ENCODE assay signal across 19 cellular contexts in genomic region chr20:2042400-2042799, GRCh38. TPM values are rescaled to one million over a fixed set of nuclear protein-coding genes. Genes with fewer than 3 reads are reported as not detected.
A peak's percentile ranks its signal among the peaks of the same experiment; 100 is the strongest.
DNase-seq lines count a peak whose midpoint lies in the region; ATAC-seq, FAIRE-seq and TF ChIP-seq lines count a peak whose summit lies in the region.
"Had no signal": no experiment of that assay in that cellular context is flagged by ENCODE, and none has a peak within 500 bp of the region (broad histone marks: within the 10 kb centered on the region; RNA-seq: fewer than 3 reads in every experiment).

No MANE protein-coding gene starts in this region.

- no peak for TF ChIP-seq CTCF in A549 (IDR thresholded peaks at IDR 0.05)
- TF ChIP-seq CTCF in RWPE1 (conservative IDR thresholded peaks at IDR 0.05; ENCODE audit: low read depth) = no peak
- no peak for TF ChIP-seq CTCF in fibroblast of the aortic adventitia (IDR thresholded peaks at IDR 0.05; ENCODE audit: insufficient read depth, low read length)
- no peak for TF ChIP-seq CTCF in mesothelial cell of epicardium (IDR thresholded peaks at IDR 0.05; ENCODE audit: unreplicated experiment)
- TF ChIP-seq CTCF in ovary (IDR thresholded peaks at IDR 0.05) = no peak

- CTCF ChIA-PET in A549 (lab: Yijun Ruan, JAX) (interaction anchor here (2.3 kb wide), 1 partner anchor 35 kb away, joined by 10 read pairs; no protein-coding TSS in a partner anchor), RWPE1 (lab: Yijun Ruan, JAX) (no interaction called here)

- no peak overlapping the region for H3K27ac Mint-ChIP-seq in mesothelial cell of epicardium

- H3K27me3 Mint-ChIP-seq in mesothelial cell of epicardium (ENCODE audit: low read depth) = peaks cover 63% of the 10 kb centered on the region

- no peaks in the 10 kb centered on the region for H3K4me1 ChIP-seq in A549
- H3K4me1 ChIP-seq in ovary (ENCODE audit: insufficient read depth) = no peaks in the 10 kb centered on the region

- TF ChIP-seq POLR2A in A549 (IDR thresholded peaks at IDR 0.05; ENCODE audit: low read length) = no peak
- TF ChIP-seq POLR2A in ovary (IDR thresholded peaks at IDR 0.05) = no peak

- TF ChIP-seq EP300 in A549 (IDR thresholded peaks at IDR 0.05) = no peak
- no peak for TF ChIP-seq EP300 in ovary (IDR thresholded peaks at IDR 0.05)

- no peaks in the 10 kb centered on the region for H3K4me1 Mint-ChIP-seq in mesothelial cell of epicardium
- H3K4me1 Mint-ChIP-seq: stimulated activated naive CD8-positive, alpha-beta T cell treated with anti-CD3 and anti-CD28 coated beads, Interleukin-15, amount 100 ng/mL, for 72 hours had no signal

- H3K4me2 ChIP-seq in A549 = no peak overlapping the region

- H3K36me3 ChIP-seq in ovary = no peaks in the 10 kb centered on the region
- H3K36me3 ChIP-seq: neutrophil had no signal

- no peaks in the 10 kb centered on the region for H3K27me3 ChIP-seq in ovary

- no peak overlapping the region for H3K27ac ChIP-seq in A549
- no peak overlapping the region for H3K27ac ChIP-seq in RWPE1
- H3K27ac ChIP-seq in ovary = no peak overlapping the region
- H3K27ac ChIP-seq: neutrophil had no signal

- H3K4me3 ChIP-seq in A549 (no peak overlapping the region), fibroblast of the aortic adventitia (ENCODE audit: low read depth, low read length) (no peak overlapping the region), ovary (no peak overlapping the region)

- ATAC-seq in A549 (no peak), GM19395 (IDR thresholded peaks at IDR 0.05; ENCODE audit: unreplicated experiment) (no peak)
- ATAC-seq: stimulated activated naive CD8-positive, alpha-beta T cell treated with anti-CD3 and anti-CD28 coated beads, Interleukin-15, amount 100 ng/mL, for 72 hours had no signal

- H3K36me3 Mint-ChIP-seq in mesothelial cell of epicardium = no peaks in the 10 kb centered on the region

- no peak for TF ChIP-seq RAD21 in A549 (conservative IDR thresholded peaks at IDR 0.05 in 1 of 2, IDR thresholded peaks at IDR 0.05 in 1 of 2)

- DNase-seq in A549 (ENCODE audit: low read depth in 1 of 2, low spot score in 1 of 2) (no peak), GOT3 (lab: John Stamatoyannopoulos, UW) (peak; percentile 4), RWPE1 (ENCODE audit: low spot score) (peak; percentile 86), fibroblast of the aortic adventitia (ENCODE audit: low read depth) (peak; percentile 58), mesothelial cell of epicardium (ENCODE audit: low spot score in 2 of 2, unreplicated experiment in 2 of 2) (no peak), NCI-H524 (lab: John Stamatoyannopoulos, UW) (no peak), ovary (no peak)
- DNase-seq: activated CD4-positive, alpha-beta T cell treated with anti-CD3 and anti-CD28 coated beads for 1 hour; activated CD8-positive, alpha-beta memory T cell treated with anti-CD3 and anti-CD28 coated beads, Interleukin-2, amount 50 U/mL, for 48 hours; cortex of kidney; DMS153; H7; NCI-H1694 treated with DMSO at 0.1 percent for 48 hours; NCI-H526 treated with DMSO at 0.1 percent for 48 hours; stimulated activated naive CD8-positive, alpha-beta T cell treated with anti-CD3 and anti-CD28 coated beads, Interleukin-15, amount 100 ng/mL, for 72 hours; T-helper 2 cell had no signal

- intact Hi-C loops in ovary (cut with DNase I) = no loop called here

- H3K9me3 Mint-ChIP-seq in mesothelial cell of epicardium = no peaks in the 10 kb centered on the region
- H3K9me3 Mint-ChIP-seq: stimulated activated naive CD8-positive, alpha-beta T cell treated with anti-CD3 and anti-CD28 coated beads, Interleukin-15, amount 100 ng/mL, for 72 hours had no signal

- POLR2A ChIA-PET in A549 (lab: Yijun Ruan, JAX) = no interaction called here
- POLR2A ChIA-PET in RWPE1 (lab: Yijun Ruan, JAX; ENCODE audit: low non-redundant PET) = no interaction called here

- FAIRE-seq in A549 (lab: Jason Lieb, UNC) = no peak

- H3K4me3 Mint-ChIP-seq in mesothelial cell of epicardium = no peak overlapping the region
- H3K4me3 Mint-ChIP-seq: stimulated activated naive CD8-positive, alpha-beta T cell treated with anti-CD3 and anti-CD28 coated beads, Interleukin-15, amount 100 ng/mL, for 72 hours had no signal

- WGBS in A549 (ENCODE audit: missing lambda C conversion rate) = 9% methylated on average over 6 of the region's 6 CpGs
- 56 to 60% (median 56%) methylated on average over 6 of the region's 6 CpGs for WGBS in ovary, 3 donors

- H3K9me3 ChIP-seq in A549 (no peaks in the 10 kb centered on the region; the same call in 2 of the 3 replicates), ovary (no peaks in the 10 kb centered on the region)
- H3K9me3 ChIP-seq: neutrophil had no signal

TF ChIP-seq in A549, 52 proteins besides CTCF, POLR2A, EP300 and RAD21:
- TF ChIP-seq ZSCAN20 (CRISPR knock-in tag; IDR thresholded peaks at IDR 0.05) = no peak
- no peak for TF ChIP-seq ZC3H11A (IDR thresholded peaks at IDR 0.05)
- TF ChIP-seq FOSL2 (IDR thresholded peaks at IDR 0.05) = no peak
- peak; percentile 12; the same call in 1 of the 2 replicates for TF ChIP-seq FOSL2 (CRISPR knock-in tag; IDR thresholded peaks at IDR 0.05)

RNA-seq across cellular contexts. Expression of gene PDYN, which starts 48.5 kb away (rescaled TPM):
- polyA plus RNA-seq in A549 (2011; rRNA removed) (not detected in 2 replicates), A549 (2017; fragmentation: RNase III; extraction: RNeasy Plus Mini Kit Qiagen cat#74134 plus additional on column Dnase treatment) (0.04 TPM in 1 of 3 replicates, not detected in the others), ovary (not detected)
- polyA plus RNA-seq in A549 (2012; cell fraction: cytosol; rRNA removed) = not detected in 2 replicates
- polyA plus RNA-seq in A549 (2012; cell fraction: nucleus; rRNA removed) = not detected in 2 replicates
- not detected in 2 replicates for polyA minus RNA-seq in A549 (2011; rRNA and poly(A)+ RNA removed)
- total RNA-seq in fibroblast of the aortic adventitia (ENCODE audit: low replicate concordance) (not detected in 2 replicates), mesothelial cell of epicardium (not detected in 3 replicates), ovary (not detected)
- total RNA-seq: mesenteric fat pad had no signal

RNA-seq across cellular contexts. Expression of gene STK35, which starts 59.2 kb away (rescaled TPM):
- polyA plus RNA-seq in A549 (2011; rRNA removed) (9.0 and 11.5 TPM in 2 replicates), A549 (2017; fragmentation: RNase III; extraction: RNeasy Plus Mini Kit Qiagen cat#74134 plus additional on column Dnase treatment) (9.5 to 10.1 TPM (median 10.0 TPM) in 3 replicates), ovary (1 to 10 TPM; 5.1 to 7.3 TPM)
- polyA plus RNA-seq in A549 (2012; cell fraction: cytosol; rRNA removed) = 6.3 and 8.9 TPM in 2 replicates
- 16.9 and 20.7 TPM in 2 replicates for polyA plus RNA-seq in A549 (2012; cell fraction: nucleus; rRNA removed)
- polyA minus RNA-seq in A549 (2011; rRNA and poly(A)+ RNA removed) = 20.5 and 22.2 TPM in 2 replicates
- total RNA-seq in fibroblast of the aortic adventitia (ENCODE audit: low replicate concordance) (13.2 and 17.7 TPM in 2 replicates), mesothelial cell of epicardium (31.0 to 31.9 TPM (median 31.6 TPM) in 3 replicates), ovary (10 to 100 TPM; 10.2 to 20.2 (median 14.6) TPM)

Comparison
In these comparisons a context has a peak if more than half of its experiments do, and no peak if none do; other contexts are left out.
1. DNase-seq: peak in GOT3 (single experiment), RWPE1 (single experiment) and fibroblast of the aortic adventitia (single experiment); none in A549 (0 of 2), mesothelial cell of epicardium (0 of 2), NCI-H524 (0 of 2) and ovary (0 of 5).